Comparison of ENCODE assay signal across 26 cellular contexts in genomic region chr14:26601856-26602255, GRCh38. TPM values are rescaled to one million over a fixed set of nuclear protein-coding genes. Genes with fewer than 3 reads are reported as not detected.
"Had no signal": no experiment of that assay in that cellular context is flagged by ENCODE, and none has a peak within 500 bp of the region (broad histone marks: within the 10 kb centered on the region; RNA-seq: fewer than 3 reads in every experiment).

No MANE protein-coding gene starts in this region.

- H3K36me3 Mint-ChIP-seq: naive B cell; natural killer cell treated with Interleukin-12 subunit alpha and Interleukin-12 subunit beta and Interleukin-15 and Interleukin-18, amount 100 ng/mL, for 72 hours; stimulated activated effector memory CD8-positive, alpha-beta T cell treated with anti-CD3 and anti-CD28 coated beads, Interleukin-12 subunit alpha, Interleukin-12 subunit beta, amount 100 ng/mL, for 72 hours; stimulated activated naive B cell treated with anti-CD40 and anti-IgM and Interleukin-4, amounts not matched to agents 10 μg/mL and 1 μg/mL and 100 μg/mL, for 72 hours had no signal

- H3K4me1 Mint-ChIP-seq: naive thymus-derived CD8-positive, alpha-beta T cell; stimulated activated effector memory CD8-positive, alpha-beta T cell treated with anti-CD3 and anti-CD28 coated beads, Interleukin-12 subunit alpha, Interleukin-12 subunit beta, amount 100 ng/mL, for 72 hours had no signal

- H3K27me3 ChIP-seq: sigmoid colon, thyroid gland, tibial nerve, upper lobe of left lung, vagina had no signal

- ATAC-seq: naive thymus-derived CD8-positive, alpha-beta T cell; natural killer cell treated with Interleukin-12 subunit alpha and Interleukin-12 subunit beta and Interleukin-15 and Interleukin-18, amount 100 ng/mL, for 72 hours; pancreas; right cardiac atrium; right lobe of liver; stimulated activated effector memory CD8-positive, alpha-beta T cell treated with anti-CD3 and anti-CD28 coated beads, Interleukin-12 subunit alpha, Interleukin-12 subunit beta, amount 100 ng/mL, for 72 hours; stimulated activated naive B cell treated with anti-CD40 and anti-IgM and Interleukin-4, amounts not matched to agents 10 μg/mL and 1 μg/mL and 100 μg/mL, for 72 hours had no signal

- H3K36me3 ChIP-seq: pancreas, prostate gland, right lobe of liver, sigmoid colon, stomach, thoracic aorta, thyroid gland, tibial nerve, upper lobe of left lung, vagina had no signal

- H3K9me3 Mint-ChIP-seq: stimulated activated naive CD8-positive, alpha-beta T cell treated with anti-CD3 and anti-CD28 coated beads, Interleukin-15, Interleukin-2, amounts not matched to agents 100 ng/mL and 50 ng/mL, for 24 hours had no signal

- H3K9me3 ChIP-seq: pancreas, prostate gland, right lobe of liver, sigmoid colon, stomach, thoracic aorta, thyroid gland, tibial nerve, upper lobe of left lung, vagina had no signal

- H3K27ac ChIP-seq: pancreas, prostate gland, right lobe of liver, sigmoid colon, stomach, thoracic aorta, thyroid gland, tibial nerve, upper lobe of left lung, vagina had no signal

- DNase-seq: naive B cell; naive thymus-derived CD8-positive, alpha-beta T cell; occipital lobe; pancreas; retina; right cardiac atrium; right lobe of liver; sigmoid colon; small intestine; stimulated activated CD4-positive, alpha-beta T cell treated with anti-CD3 and anti-CD28 coated beads, Interleukin-15, amount 100 ng/mL, for 24 hours; stimulated activated CD4-positive, alpha-beta T cell treated with anti-CD3 and anti-CD28 coated beads, Interleukin-2, amount 100 ng/mL, for 24 hours; stimulated activated CD4-positive, alpha-beta T cell treated with anti-CD3 and anti-CD28 coated beads, Interleukin-2, amount 100 ng/mL, for 48 hours; stimulated activated CD4-positive, alpha-beta T cell treated with anti-CD3 and anti-CD28 coated beads, Interleukin-4, amount 100 ng/mL, for 24 hours; stimulated activated naive B cell treated with anti-CD40 and anti-IgM and Interleukin-4, amounts not matched to agents 10 μg/mL and 1 μg/mL and 100 μg/mL, for 72 hours; stimulated activated naive CD4-positive, alpha-beta T cell treated with Interleukin-2 at 50 U/mL for 16 hours; stomach; thyroid gland; trophoblast cell; upper lobe of left lung had no signal

- H3K4me3 Mint-ChIP-seq: naive B cell; naive thymus-derived CD8-positive, alpha-beta T cell; natural killer cell treated with Interleukin-12 subunit alpha and Interleukin-12 subunit beta and Interleukin-15 and Interleukin-18, amount 100 ng/mL, for 72 hours; stimulated activated effector memory CD8-positive, alpha-beta T cell treated with anti-CD3 and anti-CD28 coated beads, Interleukin-12 subunit alpha, Interleukin-12 subunit beta, amount 100 ng/mL, for 72 hours; stimulated activated naive B cell treated with anti-CD40 and anti-IgM and Interleukin-4, amounts not matched to agents 10 μg/mL and 1 μg/mL and 100 μg/mL, for 72 hours; stimulated activated naive CD8-positive, alpha-beta T cell treated with anti-CD3 and anti-CD28 coated beads, Interleukin-15, Interleukin-2, amounts not matched to agents 100 ng/mL and 50 ng/mL, for 24 hours had no signal

- H3K4me3 ChIP-seq: pancreas, prostate gland, right lobe of liver, sigmoid colon, stomach, thoracic aorta, thyroid gland, tibial nerve, upper lobe of left lung, vagina had no signal

- H3K4me1 ChIP-seq: pancreas, prostate gland, thyroid gland had no signal

- H3K27ac Mint-ChIP-seq: naive B cell; naive thymus-derived CD8-positive, alpha-beta T cell; natural killer cell treated with Interleukin-12 subunit alpha and Interleukin-12 subunit beta and Interleukin-15 and Interleukin-18, amount 100 ng/mL, for 72 hours; stimulated activated effector memory CD8-positive, alpha-beta T cell treated with anti-CD3 and anti-CD28 coated beads, Interleukin-12 subunit alpha, Interleukin-12 subunit beta, amount 100 ng/mL, for 72 hours; stimulated activated naive B cell treated with anti-CD40 and anti-IgM and Interleukin-4, amounts not matched to agents 10 μg/mL and 1 μg/mL and 100 μg/mL, for 72 hours; stimulated activated naive CD8-positive, alpha-beta T cell treated with anti-CD3 and anti-CD28 coated beads, Interleukin-15, Interleukin-2, amounts not matched to agents 100 ng/mL and 50 ng/mL, for 24 hours had no signal

RNA-seq across cellular contexts. Expression of gene NOVA1, which starts 4.0 kb away (rescaled TPM):
- total RNA-seq: natural killer cell treated with Interleukin-12 subunit alpha and Interleukin-12 subunit beta and Interleukin-15 and Interleukin-18, amount 100 ng/mL, for 72 hours had no signal
